Comparison of ENCODE assay signal across 22 cellular contexts in genomic region chr15:65680544-65680943, GRCh38. TPM values are rescaled to one million over a fixed set of nuclear protein-coding genes. Genes with fewer than 3 reads are reported as not detected.
A peak's percentile ranks its signal among the peaks of the same experiment; 100 is the strongest.
DNase-seq lines count a peak whose midpoint lies in the region; ATAC-seq and TF ChIP-seq lines count a peak whose summit lies in the region.
"Had no signal": no experiment of that assay in that cellular context is flagged by ENCODE, and none has a peak within 500 bp of the region (broad histone marks: within the 10 kb centered on the region; RNA-seq: fewer than 3 reads in every experiment).

No MANE protein-coding gene starts in this region.

- no peak overlapping the region for H3K27ac ChIP-seq in IMR-90 (ENCODE audit: insufficient read depth, low read length)
- H3K27ac ChIP-seq: A549; BLaER1 treated with 17β-estradiol and CSF1 and Interleukin-3, amounts not matched to agents 10 nM and 100 nM had no signal

- no peak overlapping the region for H2BK20ac ChIP-seq in IMR-90 (ENCODE audit: low read depth, low read length)

- peaks cover 8% of the 10 kb centered on the region for H3K4me1 Mint-ChIP-seq in activated naive CD4-positive, alpha-beta T cell treated with anti-CD3 and anti-CD28 coated beads, Interleukin-2, amount 50 U/mL, for 24 hours
- H3K4me1 Mint-ChIP-seq in central memory CD8-positive, alpha-beta T cell = peaks cover 6% of the 10 kb centered on the region
- H3K4me1 Mint-ChIP-seq: CD14-positive monocyte, GM23338, H9 had no signal

- no peak overlapping the region for H3K14ac ChIP-seq in IMR-90 (replicated peaks; ENCODE audit: low read depth, low read length)

- no peak for TF ChIP-seq CTCF in IMR-90 (conservative IDR thresholded peaks at IDR 0.05; ENCODE audit: low read depth, low read length)

- in situ Hi-C loops in IMR-90 (cut with MboI; ENCODE audit: low sequenced_read_pairs) = no loop called here

- dilution Hi-C loops in IMR-90 (cut with HindIII; ENCODE audit: low sequenced_read_pairs, unreplicated experiment) = no loop called here

- no peak overlapping the region for H2AFZ ChIP-seq in IMR-90 (replicated peaks; ENCODE audit: low read length, poor library complexity)
- H2AFZ ChIP-seq: GM23338 had no signal

- no peak overlapping the region for H3K56ac ChIP-seq in IMR-90 (ENCODE audit: extremely low read depth, insufficient read depth, low read length)

- no peaks in the 10 kb centered on the region for H3K9me1 ChIP-seq in IMR-90 (ENCODE audit: insufficient read depth, low read length)

- no peak overlapping the region for H3K4me3 Mint-ChIP-seq in activated naive CD4-positive, alpha-beta T cell treated with anti-CD3 and anti-CD28 coated beads, Interleukin-2, amount 50 U/mL, for 24 hours
- no peak overlapping the region for H3K4me3 Mint-ChIP-seq in central memory CD8-positive, alpha-beta T cell
- H3K4me3 Mint-ChIP-seq: CD14-positive monocyte; CD4-positive, alpha-beta T cell; CD8-positive, alpha-beta memory T cell; GM23338; H9 had no signal

- H2BK120ac ChIP-seq in IMR-90 (ENCODE audit: low read depth, low read length) = no peak overlapping the region

- no peak for ATAC-seq in IMR-90 (ENCODE audit: low read depth)
- ATAC-seq in central memory CD8-positive, alpha-beta T cell (replicated peaks; ENCODE audit: extremely low read depth, poor library complexity, severe bottlenecking) = no peak
- ATAC-seq: A549, GM23338, HCT116 had no signal

- intact Hi-C loops in IMR-90 (cut with micrococcal nuclease) = no loop called here

- no peaks in the 10 kb centered on the region for H3K79me1 ChIP-seq in IMR-90 (ENCODE audit: low read depth in 1 of 2, low read length in 2 of 2)

- no peaks in the 10 kb centered on the region for H3K27me3 Mint-ChIP-seq in activated naive CD4-positive, alpha-beta T cell treated with anti-CD3 and anti-CD28 coated beads, Interleukin-2, amount 50 U/mL, for 24 hours
- no peaks in the 10 kb centered on the region for H3K27me3 Mint-ChIP-seq in central memory CD8-positive, alpha-beta T cell
- H3K27me3 Mint-ChIP-seq: CD4-positive, alpha-beta T cell; CD8-positive, alpha-beta memory T cell had no signal

- POLR2A ChIA-PET in IMR-90 (lab: Charles Lee; ENCODE audit: unreplicated experiment) = no interaction called here

- H3K27ac Mint-ChIP-seq in activated naive CD4-positive, alpha-beta T cell treated with anti-CD3 and anti-CD28 coated beads, Interleukin-2, amount 50 U/mL, for 24 hours = peak overlapping the region; percentile 18
- H3K27ac Mint-ChIP-seq in central memory CD8-positive, alpha-beta T cell (ENCODE audit: low read depth) = peak overlapping the region; percentile 37
- H3K27ac Mint-ChIP-seq: CD14-positive monocyte; CD4-positive, alpha-beta T cell; GM23338; H9 had no signal

- H3K27me3 ChIP-seq in IMR-90 (ENCODE audit: control insufficient read depth, insufficient read depth, low read length) = no peaks in the 10 kb centered on the region
- H3K27me3 ChIP-seq: BE2C; BLaER1 treated with 17β-estradiol and CSF1 and Interleukin-3, amounts not matched to agents 10 nM and 100 nM had no signal

- H3K36me3 ChIP-seq in IMR-90 (ENCODE audit: control insufficient read depth, insufficient read depth, low read length) = no peaks in the 10 kb centered on the region

- no peaks in the 10 kb centered on the region for H4K20me1 ChIP-seq in IMR-90 (ENCODE audit: insufficient read depth, low read length)
- H4K20me1 ChIP-seq: BLaER1 treated with 17β-estradiol and CSF1 and Interleukin-3, amounts not matched to agents 10 nM and 100 nM had no signal

- no CpG with 5 or more reads among the region's 1 CpG for WGBS in IMR-90 (ENCODE audit: extremely low coverage in 2 of 2, insufficient read length in 1 of 2), 2 experiments

- H3K18ac ChIP-seq in IMR-90 (ENCODE audit: low read depth, low read length) = no peak overlapping the region

- H3K4me1 ChIP-seq in IMR-90 (ENCODE audit: control insufficient read depth, insufficient read depth, low read length) = no peaks in the 10 kb centered on the region
- H3K4me1 ChIP-seq: A549; BE2C; BLaER1 treated with 17β-estradiol and CSF1 and Interleukin-3, amounts not matched to agents 10 nM and 100 nM had no signal

- no peak overlapping the region for H2BK15ac ChIP-seq in IMR-90 (ENCODE audit: low read depth, low read length)

- no peak overlapping the region for H3K4ac ChIP-seq in IMR-90 (ENCODE audit: low read depth, low read length)

- DNase-seq in activated naive CD4-positive, alpha-beta T cell treated with anti-CD3 and anti-CD28 coated beads, Interleukin-2, amount 50 U/mL, for 16 hours = no peak
- DNase-seq in IMR-90 (no peak), midbrain (lab: John Stamatoyannopoulos, UW) (no peak), NCI-H774 (lab: John Stamatoyannopoulos, UW) (no peak)
- no peak for DNase-seq in central memory CD8-positive, alpha-beta T cell (ENCODE audit: low spot score in 2 of 2)
- DNase-seq: 8988T; ACHN; AML-193; BE2C; CD4-positive, alpha-beta T cell; CD8-positive, alpha-beta memory T cell; DMS 273 treated with DMSO at 0.1 percent for 48 hours; DMS79; EL; GF-D8; H9 had no signal

- no peak overlapping the region for H3K4me2 ChIP-seq in IMR-90 (ENCODE audit: low read depth, low read length)
- H3K4me2 ChIP-seq: A549; BLaER1 treated with 17β-estradiol and CSF1 and Interleukin-3, amounts not matched to agents 10 nM and 100 nM; GM23338 had no signal

- peaks cover 11% of the 10 kb centered on the region for H3K36me3 Mint-ChIP-seq in activated naive CD4-positive, alpha-beta T cell treated with anti-CD3 and anti-CD28 coated beads, Interleukin-2, amount 50 U/mL, for 24 hours
- H3K36me3 Mint-ChIP-seq in central memory CD8-positive, alpha-beta T cell (ENCODE audit: insufficient read depth) = peaks cover 7% of the 10 kb centered on the region

- H2AK5ac ChIP-seq in IMR-90 (ENCODE audit: low read depth, low read length) = no peak overlapping the region

- CTCF ChIA-PET in IMR-90 (lab: Yijun Ruan, JAX) = no interaction called here

- H2BK5ac ChIP-seq in IMR-90 (ENCODE audit: low read depth, low read length, poor library complexity, severe bottlenecking) = no peak overlapping the region

- no peak overlapping the region for H3K4me3 ChIP-seq in IMR-90 (ENCODE audit: insufficient read depth, low read depth, low read length)
- H3K4me3 ChIP-seq: A549; BLaER1 treated with 17β-estradiol and CSF1 and Interleukin-3, amounts not matched to agents 10 nM and 100 nM; GM23338 had no signal

- H2AK9ac ChIP-seq in IMR-90 (replicated peaks; ENCODE audit: low read depth, low read length, poor library complexity) = no peak overlapping the region

- no peaks in the 10 kb centered on the region for H3K9me3 ChIP-seq in IMR-90 (ENCODE audit: control insufficient read depth, insufficient read depth, low read length)
- H3K9me3 ChIP-seq: A549, BE2C had no signal

- H4K8ac ChIP-seq in IMR-90 (ENCODE audit: low read depth in 2 of 2, low read length in 2 of 2) = no peak overlapping the region

- H4K5ac ChIP-seq in IMR-90 (ENCODE audit: low read depth, low read length) = no peak overlapping the region

- no peak overlapping the region for H3K23ac ChIP-seq in IMR-90 (ENCODE audit: low read depth, low read length)

- H3K9ac ChIP-seq in IMR-90 (ENCODE audit: low read depth, low read length) = no peak overlapping the region
- H3K9ac ChIP-seq: BLaER1 treated with 17β-estradiol and CSF1 and Interleukin-3, amounts not matched to agents 10 nM and 100 nM had no signal

- no peak for TF ChIP-seq POLR2A in IMR-90 (IDR thresholded peaks at IDR 0.05; ENCODE audit: low read depth, low read length)

- no TSS peak for BruUV-seq in IMR-90 (replicated peaks; lab: Mats Ljungman, UMichigan)

- TF ChIP-seq RAD21 in IMR-90 (IDR thresholded peaks at IDR 0.05; ENCODE audit: low read length) = no peak

- H3K9me3 Mint-ChIP-seq in activated naive CD4-positive, alpha-beta T cell treated with anti-CD3 and anti-CD28 coated beads, Interleukin-2, amount 50 U/mL, for 24 hours = no peaks in the 10 kb centered on the region
- H3K9me3 Mint-ChIP-seq in central memory CD8-positive, alpha-beta T cell = no peaks in the 10 kb centered on the region
- H3K9me3 Mint-ChIP-seq: CD14-positive monocyte; CD4-positive, alpha-beta T cell; CD8-positive, alpha-beta memory T cell; GM23338; H9 had no signal

- no peak overlapping the region for H4K91ac ChIP-seq in IMR-90 (ENCODE audit: insufficient read depth, low read depth, low read length)

TF ChIP-seq in IMR-90, 13 proteins besides CTCF, POLR2A, EP300 and RAD21:
- TF ChIP-seq BHLHE40 (IDR thresholded peaks at IDR 0.05; ENCODE audit: low read depth, low read length) = no peak
- no peak for TF ChIP-seq RCOR1 (IDR thresholded peaks at IDR 0.05; ENCODE audit: insufficient replicate concordance, low read length)
- TF ChIP-seq CEBPB (IDR thresholded peaks at IDR 0.05; ENCODE audit: low read depth, low read length) = peak; percentile 72
- TF ChIP-seq MXI1 (IDR thresholded peaks at IDR 0.05; ENCODE audit: borderline replicate concordance, low read depth, low read length) = no peak

RNA-seq across cellular contexts. Expression of gene SLC24A1, which starts 58.8 kb away (rescaled TPM):
- total RNA-seq in IMR-90 (2012; rRNA removed) = 3.6 and 3.9 TPM in 2 replicates
- 3.8 and 4.9 TPM in 2 replicates for polyA plus RNA-seq in IMR-90 (2012; rRNA removed)
- polyA plus RNA-seq in IMR-90 (2012; cell fraction: cytosol; rRNA removed) = 2.3 and 4.2 TPM in 2 replicates
- 2.7 and 5.6 TPM in 2 replicates for polyA plus RNA-seq in IMR-90 (2012; cell fraction: nucleus; rRNA removed; ENCODE audit: low replicate concordance)
